In genomic region chr4:64465263-64465662, GRCh38 we compare ENCODE assay signal across 25 cellular contexts. TPM values are rescaled to one million over a fixed set of nuclear protein-coding genes. Genes with fewer than 3 reads are reported as not detected.
"Had no signal": no experiment of that assay in that cellular context is flagged by ENCODE, and none has a peak within 500 bp of the region (broad histone marks: within the 10 kb centered on the region; RNA-seq: fewer than 3 reads in every experiment).

No MANE protein-coding gene starts in this region.

- ATAC-seq: activated CD8-positive, alpha-beta memory T cell treated with anti-CD3 and anti-CD28 coated beads, Interleukin-2, amount 10 ng/mL, durations not matched to agents 7 days and 5 days; activated T-helper 17 cell treated with anti-CD3 and anti-CD28 coated beads, Interleukin-2, amount 50 U/mL, for 72 hours; body of pancreas; esophagus mucosa; gastroesophageal sphincter; lower lobe of right lung; natural killer cell had no signal

- H3K9me3 ChIP-seq: body of pancreas, gastroesophageal sphincter, heart right ventricle, lower lobe of right lung, thyroid gland had no signal

- H3K4me1 ChIP-seq: body of pancreas, gastroesophageal sphincter, lower lobe of right lung, thyroid gland had no signal

- H3K27ac ChIP-seq: body of pancreas, gastroesophageal sphincter, heart right ventricle, lower lobe of right lung, thyroid gland had no signal

- H3K4me3 ChIP-seq: body of pancreas, gastroesophageal sphincter, heart right ventricle, lower lobe of right lung, thyroid gland had no signal

- H3K36me3 ChIP-seq: gastroesophageal sphincter, heart right ventricle, lower lobe of right lung, thyroid gland had no signal

- H3K27me3 Mint-ChIP-seq: activated B cell treated with CpG ODN at 0.5 μM for 24 hours; activated CD4-positive, alpha-beta memory T cell treated with anti-CD3 and anti-CD28 coated beads for 36 hours; activated CD8-positive, alpha-beta memory T cell treated with anti-CD3 and anti-CD28 coated beads, Interleukin-2, amount 10 ng/mL, durations not matched to agents 7 days and 5 days; activated naive CD8-positive, alpha-beta T cell treated with anti-CD3 and anti-CD28 coated beads for 36 hours; activated T-helper 17 cell treated with anti-CD3 and anti-CD28 coated beads, Interleukin-2, amount 50 U/mL, for 72 hours had no signal

- H3K36me3 Mint-ChIP-seq: activated CD4-positive, alpha-beta memory T cell treated with anti-CD3 and anti-CD28 coated beads for 36 hours; activated CD8-positive, alpha-beta memory T cell treated with anti-CD3 and anti-CD28 coated beads, Interleukin-2, amount 10 ng/mL, durations not matched to agents 7 days and 5 days; activated naive CD8-positive, alpha-beta T cell treated with anti-CD3 and anti-CD28 coated beads for 36 hours; natural killer cell had no signal

- H3K4me1 Mint-ChIP-seq: activated B cell treated with CpG ODN at 0.5 μM for 24 hours; activated CD8-positive, alpha-beta memory T cell treated with anti-CD3 and anti-CD28 coated beads, Interleukin-2, amount 10 ng/mL, durations not matched to agents 7 days and 5 days; activated naive CD8-positive, alpha-beta T cell treated with anti-CD3 and anti-CD28 coated beads for 36 hours; activated T-helper 17 cell treated with anti-CD3 and anti-CD28 coated beads, Interleukin-2, amount 50 U/mL, for 72 hours; natural killer cell had no signal

- H3K9me3 Mint-ChIP-seq: activated B cell treated with CpG ODN at 0.5 μM for 24 hours, natural killer cell had no signal

- H3K27me3 ChIP-seq: body of pancreas, gastroesophageal sphincter, heart right ventricle, thyroid gland had no signal

- DNase-seq: activated B cell treated with CpG ODN at 0.5 μM for 24 hours; activated CD4-positive, alpha-beta memory T cell treated with anti-CD3 and anti-CD28 coated beads for 36 hours; activated CD4-positive, alpha-beta T cell treated with anti-CD3 and anti-CD28 coated beads for 4 hours; activated CD8-positive, alpha-beta memory T cell treated with anti-CD3 and anti-CD28 coated beads, Interleukin-2, amount 10 ng/mL, durations not matched to agents 7 days and 5 days; activated naive CD4-positive, alpha-beta T cell; activated naive CD8-positive, alpha-beta T cell treated with anti-CD3 and anti-CD28 coated beads for 36 hours; amygdala; body of pancreas; cortex of kidney; effector CD4-positive, alpha-beta T cell; heart right ventricle; lower lobe of right lung; natural killer cell; nucleus accumbens; stimulated activated CD4-positive, alpha-beta T cell treated with anti-CD3 and anti-CD28 coated beads, Interleukin-2, amount 100 ng/mL, for 24 hours; stimulated activated naive CD4-positive, alpha-beta T cell treated with Interleukin-2 at 50 U/mL for 16 hours; SW 1271; thyroid gland had no signal

- H3K4me3 Mint-ChIP-seq: activated B cell treated with CpG ODN at 0.5 μM for 24 hours; activated CD4-positive, alpha-beta memory T cell treated with anti-CD3 and anti-CD28 coated beads for 36 hours; activated CD8-positive, alpha-beta memory T cell treated with anti-CD3 and anti-CD28 coated beads, Interleukin-2, amount 10 ng/mL, durations not matched to agents 7 days and 5 days; activated naive CD8-positive, alpha-beta T cell treated with anti-CD3 and anti-CD28 coated beads for 36 hours; activated T-helper 17 cell treated with anti-CD3 and anti-CD28 coated beads, Interleukin-2, amount 50 U/mL, for 72 hours; natural killer cell had no signal

- H3K27ac Mint-ChIP-seq: activated B cell treated with CpG ODN at 0.5 μM for 24 hours; activated CD4-positive, alpha-beta memory T cell treated with anti-CD3 and anti-CD28 coated beads for 36 hours; activated CD8-positive, alpha-beta memory T cell treated with anti-CD3 and anti-CD28 coated beads, Interleukin-2, amount 10 ng/mL, durations not matched to agents 7 days and 5 days; activated naive CD8-positive, alpha-beta T cell treated with anti-CD3 and anti-CD28 coated beads for 36 hours; activated T-helper 17 cell treated with anti-CD3 and anti-CD28 coated beads, Interleukin-2, amount 50 U/mL, for 72 hours; natural killer cell had no signal

RNA-seq across cellular contexts. Expression of gene TECRL, which starts 56.0 kb away (rescaled TPM):
- total RNA-seq: activated B cell treated with CpG ODN at 0.5 μM for 24 hours; activated CD4-positive, alpha-beta memory T cell treated with anti-CD3 and anti-CD28 coated beads for 36 hours; activated CD8-positive, alpha-beta memory T cell treated with anti-CD3 and anti-CD28 coated beads, Interleukin-2, amount 10 ng/mL, durations not matched to agents 7 days and 5 days; activated naive CD8-positive, alpha-beta T cell treated with anti-CD3 and anti-CD28 coated beads for 36 hours; activated T-helper 17 cell treated with anti-CD3 and anti-CD28 coated beads, Interleukin-2, amount 50 U/mL, for 72 hours; body of pancreas; esophagus mucosa; gastroesophageal sphincter; lower lobe of right lung; mesenteric fat pad; natural killer cell; renal cortical epithelial cell; subcutaneous adipose tissue; T-helper 2 cell treated with Interferon-gamma antibody and Interleukin-4, amounts not matched to agents 100 ng/mL and 5 ng/mL, for 36 hours; thyroid gland had no signal
